25 cellular contexts compared by ENCODE assay signal in genomic region chr1:24474193-24474592, GRCh38.
"Had no signal": no experiment of that assay in that cellular context is flagged by ENCODE, and none has a peak within 500 bp of the region (broad histone marks: within the 10 kb centered on the region; RNA-seq: fewer than 3 reads in every experiment).

No MANE protein-coding gene starts in this region.

- H3K27me3 Mint-ChIP-seq: effector memory CD8-positive, alpha-beta T cell; stimulated activated naive CD8-positive, alpha-beta T cell treated with anti-CD3 and anti-CD28 coated beads, Interleukin-15, amount 100 ng/mL, for 72 hours had no signal

- H3K4me3 Mint-ChIP-seq: effector memory CD8-positive, alpha-beta T cell; immature natural killer cell; natural killer cell; stimulated activated naive CD8-positive, alpha-beta T cell treated with anti-CD3 and anti-CD28 coated beads, Interleukin-15, amount 100 ng/mL, for 72 hours had no signal

- H3K27ac ChIP-seq: coronary artery, lower lobe of right lung, ovary, suprapubic skin, transverse colon, vagina had no signal

- FAIRE-seq: endometrium, frontal cortex had no signal

- H3K27me3 ChIP-seq: ovary, suprapubic skin, transverse colon, vagina had no signal

- H3K4me2 ChIP-seq: smooth muscle cell had no signal

- H3K36me3 ChIP-seq: ovary had no signal

- DNase-seq: effector memory CD8-positive, alpha-beta T cell; hypothalamus; immature natural killer cell; islet precursor cell; kidney glomerular epithelial cell; left ventricle myocardium superior; lower lobe of right lung; natural killer cell; occipital lobe; ovary; posterior cingulate gyrus; stimulated activated CD4-positive, alpha-beta T cell treated with anti-CD3 and anti-CD28 coated beads, Interleukin-12 subunit alpha, Interleukin-12 subunit beta, amount 100 ng/mL, for 4 hours; stimulated activated CD4-positive, alpha-beta T cell treated with anti-CD3 and anti-CD28 coated beads, Interleukin-1b, Interleukin-23, amount 100 ng/mL, for 48 hours; stimulated activated CD4-positive, alpha-beta T cell treated with anti-CD3 and anti-CD28 coated beads, Interleukin-4, amount 100 ng/mL, for 1 hour; stimulated activated CD8-positive, alpha-beta memory T cell treated with anti-CD3 and anti-CD28 coated beads, Interleukin-4, amount 100 ng/mL, for 48 hours; stimulated activated naive CD4-positive, alpha-beta T cell; stimulated activated naive CD8-positive, alpha-beta T cell treated with anti-CD3 and anti-CD28 coated beads, Interleukin-15, amount 100 ng/mL, for 72 hours; transverse colon had no signal

- H3K4me1 ChIP-seq: lower lobe of right lung, suprapubic skin, transverse colon, vagina had no signal

- ATAC-seq: effector memory CD8-positive, alpha-beta T cell; left ventricle myocardium superior; lower lobe of right lung; natural killer cell; sciatic nerve; stimulated activated naive CD8-positive, alpha-beta T cell treated with anti-CD3 and anti-CD28 coated beads, Interleukin-15, amount 100 ng/mL, for 72 hours had no signal

- H3K9me3 Mint-ChIP-seq: effector memory CD8-positive, alpha-beta T cell; immature natural killer cell; natural killer cell; stimulated activated naive CD8-positive, alpha-beta T cell treated with anti-CD3 and anti-CD28 coated beads, Interleukin-15, amount 100 ng/mL, for 72 hours had no signal

- H3K9me3 ChIP-seq: lower lobe of right lung, ovary, suprapubic skin, transverse colon, vagina had no signal

- H3K4me3 ChIP-seq: coronary artery, lower lobe of right lung, ovary, smooth muscle cell, suprapubic skin, transverse colon, vagina had no signal

- H3K27ac Mint-ChIP-seq: effector memory CD8-positive, alpha-beta T cell; immature natural killer cell; natural killer cell; stimulated activated naive CD8-positive, alpha-beta T cell treated with anti-CD3 and anti-CD28 coated beads, Interleukin-15, amount 100 ng/mL, for 72 hours had no signal

- H3K4me1 Mint-ChIP-seq: immature natural killer cell, natural killer cell had no signal
